ENCODE assay signal across 8 cellular contexts in the genomic region with DNA sequence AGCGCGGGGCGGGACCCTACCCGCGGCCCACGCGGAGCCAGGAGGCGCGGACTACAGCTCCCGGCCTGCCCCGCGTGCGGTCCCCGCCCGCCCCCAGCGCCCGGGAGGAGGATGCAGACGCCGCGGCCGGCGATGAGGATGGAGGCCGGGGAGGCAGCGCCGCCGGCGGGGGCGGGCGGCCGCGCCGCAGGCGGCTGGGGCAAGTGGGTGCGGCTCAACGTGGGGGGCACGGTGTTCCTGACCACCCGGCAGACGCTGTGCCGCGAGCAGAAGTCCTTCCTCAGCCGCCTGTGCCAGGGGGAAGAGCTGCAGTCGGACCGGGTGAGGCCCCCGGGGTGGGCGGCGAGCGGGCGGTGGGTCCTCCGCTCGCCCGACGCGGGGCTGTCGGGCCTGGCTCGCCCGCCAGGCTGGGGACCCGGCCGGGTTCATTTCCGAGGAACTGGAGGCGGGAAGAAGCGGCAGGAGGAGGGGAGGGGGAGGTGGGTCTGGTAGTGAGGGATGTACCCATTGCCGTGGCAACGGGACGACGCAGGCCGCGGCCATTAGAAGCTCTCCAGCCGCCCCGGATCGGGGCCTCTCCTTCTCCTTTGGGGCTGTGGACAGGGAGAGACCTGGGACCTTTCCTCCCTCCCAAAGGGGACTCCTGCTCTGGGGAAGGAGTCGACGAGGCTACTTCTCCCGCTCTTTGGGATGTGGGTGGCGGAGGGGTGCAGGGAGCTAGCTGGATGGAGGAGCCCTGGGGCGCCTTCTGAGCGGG. TPM values are rescaled to one million over a fixed set of nuclear protein-coding genes. Genes with fewer than 3 reads are reported as not detected.
DNase-seq lines count a peak whose midpoint lies in the region; ATAC-seq lines count a peak whose summit lies in the region.

A gene with protein sequence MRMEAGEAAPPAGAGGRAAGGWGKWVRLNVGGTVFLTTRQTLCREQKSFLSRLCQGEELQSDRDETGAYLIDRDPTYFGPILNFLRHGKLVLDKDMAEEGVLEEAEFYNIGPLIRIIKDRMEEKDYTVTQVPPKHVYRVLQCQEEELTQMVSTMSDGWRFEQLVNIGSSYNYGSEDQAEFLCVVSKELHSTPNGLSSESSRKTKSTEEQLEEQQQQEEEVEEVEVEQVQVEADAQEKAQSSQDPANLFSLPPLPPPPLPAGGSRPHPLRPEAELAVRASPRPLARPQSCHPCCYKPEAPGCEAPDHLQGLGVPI (plus strand): TSS at position 114 of the 757 bp plus-strand sequence. CDS start 19 bp downstream, at position 133.

- peaks cover 22% of the 10 kb centered on the region for H3K36me3 ChIP-seq in NT2/D1 (ENCODE audit: insufficient read depth, insufficient read length, low read length)

- DNase-seq in GM04504 (ENCODE audit: low read depth) (peak; percentile 41), NT2/D1 (ENCODE audit: low read depth, low spot score) (peak; percentile 38), epidermal melanocyte (ENCODE audit: insufficient read length, low spot score) (peak; percentile 92)
- peak; percentile 90 for DNase-seq in activated CD8-positive, alpha-beta memory T cell treated with anti-CD3 and anti-CD28 coated beads, Interleukin-2, amount 50 U/mL, for 48 hours
- peak; percentile 42 to 59 for DNase-seq in stimulated activated CD8-positive, alpha-beta memory T cell treated with anti-CD3 and anti-CD28 coated beads, Interleukin-2, amount 100 ng/mL, for 1 hour (ENCODE audit: low read depth in 2 of 2)

- no peaks in the 10 kb centered on the region for H3K9me3 ChIP-seq in NT2/D1 (ENCODE audit: insufficient read depth, low read length)
- no peaks in the 10 kb centered on the region for H3K9me3 ChIP-seq in mononuclear cell (ENCODE audit: low read depth, low read length)

- ATAC-seq in HG02678 (IDR thresholded peaks at IDR 0.05; ENCODE audit: unreplicated experiment) (peak; percentile 72), GM21381 (IDR thresholded peaks at IDR 0.05; ENCODE audit: unreplicated experiment) (no peak)

- H3K27me3 ChIP-seq in NT2/D1 (ENCODE audit: insufficient read depth, insufficient read length) (no peaks in the 10 kb centered on the region), mononuclear cell (ENCODE audit: insufficient read depth, low read length) (no peaks in the 10 kb centered on the region)

- H3K4me1 ChIP-seq in NT2/D1 (ENCODE audit: insufficient read depth, insufficient read length) (no peaks in the 10 kb centered on the region), mononuclear cell (ENCODE audit: insufficient read depth, low read length) (peaks cover 26% of the 10 kb centered on the region)

- H3K4me3 ChIP-seq in NT2/D1 (ENCODE audit: insufficient read length, low read depth) (peak within 1 kb of the TSS; percentile 63), mononuclear cell (ENCODE audit: low read length) (peak within 1 kb of the TSS; percentile 52)

- peak within 1 kb of the TSS; percentile 70 for H3K9ac ChIP-seq in NT2/D1 (ENCODE audit: insufficient read length, low read depth)

RNA-seq across cellular contexts. Expression of the gene that starts here (rescaled TPM):
- 10.0 TPM for total RNA-seq in mononuclear cell

Comparison
In these comparisons a context has a peak if more than half of its experiments do, and no peak if none do; other contexts are left out.
1. DNase-seq: peak in every context shown above with its lines; median percentile 92 in epidermal melanocyte; 90 in activated CD8-positive, alpha-beta memory T cell treated with anti-CD3 and anti-CD28 coated beads, Interleukin-2, amount 50 U/mL, for 48 hours; 50 in stimulated activated CD8-positive, alpha-beta memory T cell treated with anti-CD3 and anti-CD28 coated beads, Interleukin-2, amount 100 ng/mL, for 1 hour; 41 in GM04504; 38 in NT2/D1.